8 cellular contexts compared by ENCODE assay signal in genomic region chr17:58005728-58006562, GRCh38. TPM values are rescaled to one million over a fixed set of nuclear protein-coding genes. Genes with fewer than 3 reads are reported as not detected.
DNase-seq lines count a peak whose midpoint lies in the region; ATAC-seq, FAIRE-seq and TF ChIP-seq lines count a peak whose summit lies in the region.

No MANE protein-coding gene starts in this region.

- dilution Hi-C loops in mammary epithelial cell (cut with HindIII; ENCODE audit: low sequenced_read_pairs): no loop called here

- H3K27ac ChIP-seq in A549: peak overlapping the region; percentile 95 to 97
- H3K27ac ChIP-seq in HUES48 (ENCODE audit: low read depth, low read length): peak overlapping the region; percentile 96
- H3K27ac ChIP-seq in mammary epithelial cell (ENCODE audit: insufficient read depth, low read depth, low read length): peak overlapping the region; percentile 96
- peak overlapping the region; percentile 99 for H3K27ac ChIP-seq in muscle layer of colon (ENCODE audit: low read depth, low read length)

- H3K4me2 ChIP-seq in A549 (peak overlapping the region; percentile 89), mammary epithelial cell (ENCODE audit: insufficient read depth, low read depth, low read length) (peak overlapping the region; percentile 98)

- peaks cover 51% of the 10 kb centered on the region for H3K4me1 ChIP-seq in A549
- H3K4me1 ChIP-seq in HUES48 (ENCODE audit: control insufficient read depth, insufficient read depth, low read length): peaks cover 28% of the 10 kb centered on the region
- H3K4me1 ChIP-seq in mammary epithelial cell (ENCODE audit: insufficient read depth, low read length): peaks cover 21% of the 10 kb centered on the region
- peaks cover 31% of the 10 kb centered on the region for H3K4me1 ChIP-seq in muscle layer of colon (ENCODE audit: insufficient read depth, low read length)

- in situ Hi-C loops in mammary epithelial cell (cut with MboI; ENCODE audit: low sequenced_read_pairs in 2 of 2): loop anchor here in 1 of 2 donors (10.0 kb wide), 1 partner anchor 89 kb away; no protein-coding TSS in a partner anchor

- 2% methylated on average over 36 of the region's 36 CpGs for WGBS in A549 (ENCODE audit: missing lambda C conversion rate)
- 2% methylated on average over 27 of the region's 36 CpGs for WGBS in mammary epithelial cell (ENCODE audit: low coverage, missing lambda C conversion rate)

- no peak for FAIRE-seq in A549 (lab: Jason Lieb, UNC)

- H2AFZ ChIP-seq in mammary epithelial cell (ENCODE audit: low read depth, low read length): no peak overlapping the region

- peak overlapping the region; percentile 71 for H3K4me3 ChIP-seq in A549
- H3K4me3 ChIP-seq in HUES48 (ENCODE audit: low read depth, low read length): peak overlapping the region; percentile 97
- H3K4me3 ChIP-seq in mammary epithelial cell (replicated peaks in 1 of 3; ENCODE audit: insufficient read depth in 1 of 3, low read depth in 2 of 3, low read length in 3 of 3): peak overlapping the region; percentile 78 to 97 (median 88)
- H3K4me3 ChIP-seq in muscle layer of colon (ENCODE audit: low read depth in 1 of 2, low read length in 2 of 2): peak overlapping the region; percentile 98 to 99

- TF ChIP-seq CTCF in A549 (IDR thresholded peaks at IDR 0.05) (no peak), mammary epithelial cell (conservative IDR thresholded peaks at IDR 0.05 in 1 of 2, IDR thresholded peaks at IDR 0.05 in 1 of 2; ENCODE audit: extremely low read depth in 1 of 2, insufficient read depth in 1 of 2, low read depth in 1 of 2, low read length in 2 of 2) (no peak)

- H3K79me2 ChIP-seq in mammary epithelial cell (ENCODE audit: insufficient read depth, low read length): peaks cover 68% of the 10 kb centered on the region

- peak in 1 of 2 experiments; percentile 6; a peak in 3 of 6 replicates for ATAC-seq in A549
- ATAC-seq in GM18907 (IDR thresholded peaks at IDR 0.05; ENCODE audit: unreplicated experiment): no peak

- DNase-seq in A549 (ENCODE audit: low read depth in 1 of 2, low spot score in 1 of 2) (no peak), mammary epithelial cell (no peak), NCI-H69 (lab: John Stamatoyannopoulos, UW) (no peak), NOMO-1 treated with DMSO at 0.1 percent for 48 hours (lab: John Stamatoyannopoulos, UW; ENCODE audit: unreplicated experiment) (no peak)
- no peak for DNase-seq in stimulated activated CD4-positive, alpha-beta T cell treated with anti-CD3 and anti-CD28 coated beads, Interleukin-12 subunit alpha, Interleukin-12 subunit beta, amount 100 ng/mL, for 4 hours

- H3K9ac ChIP-seq in HUES48 (ENCODE audit: low read depth, low read length): peak overlapping the region; percentile 100
- peak overlapping the region; percentile 99 for H3K9ac ChIP-seq in mammary epithelial cell (ENCODE audit: insufficient read depth, low read length)
- peak overlapping the region; percentile 100 for H3K9ac ChIP-seq in muscle layer of colon (ENCODE audit: low read length)

- TF ChIP-seq RAD21 in A549 (conservative IDR thresholded peaks at IDR 0.05 in 1 of 2, IDR thresholded peaks at IDR 0.05 in 1 of 2): no peak

- no TSS peak for BruUV-seq in mammary epithelial cell (replicated peaks; lab: Mats Ljungman, UMichigan)

- H3K9me3 ChIP-seq in A549: no peaks in the 10 kb centered on the region
- H3K9me3 ChIP-seq in HUES48 (ENCODE audit: control insufficient read depth, insufficient read depth, low read length): no peaks in the 10 kb centered on the region
- H3K9me3 ChIP-seq in mammary epithelial cell (replicated peaks; ENCODE audit: insufficient read depth, low read length): no peaks in the 10 kb centered on the region
- H3K9me3 ChIP-seq in muscle layer of colon (ENCODE audit: low read length): no peaks in the 10 kb centered on the region

- TF ChIP-seq POLR2A in A549 (IDR thresholded peaks at IDR 0.05; ENCODE audit: low read length): no peak

- POLR2A ChIA-PET in A549 (lab: Yijun Ruan, JAX): interaction anchor here (1.0 to 3.9 kb wide), 13 partner anchors 10 to 182 kb away, joined by 3 to 86 read pairs (median 10); partner anchors contain the start of genes CUEDC1, DYNLL2, MRPS23 and VEZF1

- CTCF ChIA-PET in A549 (lab: Yijun Ruan, JAX): interaction anchor here (0.8 to 26.3 kb wide), 7 partner anchors 10 to 173 kb away, joined by 3 to 1377 read pairs (median 9); partner anchors contain the start of gene MRPS23
- CTCF ChIA-PET in mammary epithelial cell (lab: Charles Lee; ENCODE audit: low non-redundant PET): no interaction called here

- intact Hi-C loops in mammary epithelial cell (cut with micrococcal nuclease): loop anchor here (2.0 kb wide), 1 partner anchor 107 kb away; no protein-coding TSS in a partner anchor

- H3K27me3 ChIP-seq in HUES48 (ENCODE audit: control insufficient read depth, insufficient read depth, low read length) (no peaks in the 10 kb centered on the region), mammary epithelial cell (ENCODE audit: insufficient read depth, low read length) (no peaks in the 10 kb centered on the region), muscle layer of colon (ENCODE audit: control insufficient read depth in 1 of 2, insufficient read depth in 2 of 2, low read length in 2 of 2) (no peaks in the 10 kb centered on the region)

- peaks cover 9% of the 10 kb centered on the region for H4K20me1 ChIP-seq in mammary epithelial cell (ENCODE audit: insufficient read depth, low read length)

- H3K36me3 ChIP-seq in HUES48 (ENCODE audit: control insufficient read depth, insufficient read depth, low read length): peaks cover 51% of the 10 kb centered on the region
- H3K36me3 ChIP-seq in mammary epithelial cell (ENCODE audit: insufficient read depth, low read length): peaks cover 41% of the 10 kb centered on the region
- H3K36me3 ChIP-seq in muscle layer of colon (ENCODE audit: insufficient read depth, low read length): peaks cover 38% of the 10 kb centered on the region

- no peak for TF ChIP-seq EP300 in A549 (IDR thresholded peaks at IDR 0.05)

TF ChIP-seq in A549, 52 proteins besides CTCF, POLR2A, EP300 and RAD21:
- TF ChIP-seq ESRRA (IDR thresholded peaks at IDR 0.05; ENCODE audit: borderline replicate concordance, low read length) (no peak), HOXB13 (CRISPR knock-in tag; IDR thresholded peaks at IDR 0.05; ENCODE audit: low read depth) (no peak), HDAC2 (IDR thresholded peaks at IDR 0.05) (no peak), MAX (IDR thresholded peaks at IDR 0.05) (0 out of 2 replicates have a peak, but pooled peaks have one; percentile 6)
- TF ChIP-seq, protein P1, sequence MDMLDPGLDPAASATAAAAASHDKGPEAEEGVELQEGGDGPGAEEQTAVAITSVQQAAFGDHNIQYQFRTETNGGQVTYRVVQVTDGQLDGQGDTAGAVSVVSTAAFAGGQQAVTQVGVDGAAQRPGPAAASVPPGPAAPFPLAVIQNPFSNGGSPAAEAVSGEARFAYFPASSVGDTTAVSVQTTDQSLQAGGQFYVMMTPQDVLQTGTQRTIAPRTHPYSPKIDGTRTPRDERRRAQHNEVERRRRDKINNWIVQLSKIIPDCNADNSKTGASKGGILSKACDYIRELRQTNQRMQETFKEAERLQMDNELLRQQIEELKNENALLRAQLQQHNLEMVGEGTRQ (IDR thresholded peaks at IDR 0.05): 0 out of 2 replicates have a peak, but pooled peaks have one; percentile 16

RNA-seq across cellular contexts. Expression of gene SRSF1, which starts 1.1 kb away (rescaled TPM):
- polyA plus RNA-seq in A549 (2011; rRNA removed): 332 and 490 TPM in 2 replicates
- polyA plus RNA-seq in A549 (2012; cell fraction: cytosol; rRNA removed): 272 and 316 TPM in 2 replicates
- 597 and 706 TPM in 2 replicates for polyA plus RNA-seq in A549 (2012; cell fraction: nucleus; rRNA removed)
- polyA plus RNA-seq in A549 (2017; fragmentation: RNase III; extraction: RNeasy Plus Mini Kit Qiagen cat#74134 plus additional on column Dnase treatment): 364 to 399 TPM (median 368 TPM) in 3 replicates
- polyA minus RNA-seq in A549 (2011; rRNA and poly(A)+ RNA removed): 330 and 342 TPM in 2 replicates
- 100 to 1,000 TPM; 197 to 238 TPM for total RNA-seq in mammary epithelial cell
- polyA plus RNA-seq in mammary epithelial cell: 137 TPM
- 258 TPM for polyA minus RNA-seq in mammary epithelial cell

RNA-seq across cellular contexts. Expression of gene VEZF1, which starts 17.9 kb away (rescaled TPM):
- polyA plus RNA-seq in A549 (2011; rRNA removed) (57.7 and 63.8 TPM in 2 replicates), A549 (2017; fragmentation: RNase III; extraction: RNeasy Plus Mini Kit Qiagen cat#74134 plus additional on column Dnase treatment) (48.1 to 55.5 TPM (median 50.3 TPM) in 3 replicates), mammary epithelial cell (17.6 TPM)
- 19.9 and 25.2 TPM in 2 replicates for polyA plus RNA-seq in A549 (2012; cell fraction: cytosol; rRNA removed)
- 12.5 and 13.7 TPM in 2 replicates for polyA plus RNA-seq in A549 (2012; cell fraction: nucleus; rRNA removed)
- 83.1 and 90.7 TPM in 2 replicates for polyA minus RNA-seq in A549 (2011; rRNA and poly(A)+ RNA removed)
- 10 to 100 TPM; 20.5 to 34.7 TPM for total RNA-seq in mammary epithelial cell
- polyA minus RNA-seq in mammary epithelial cell: 20.1 TPM

RNA-seq across cellular contexts. Expression of gene CUEDC1, which starts 50.7 kb away (rescaled TPM):
- polyA plus RNA-seq in A549 (2011; rRNA removed): 44.3 and 54.8 TPM in 2 replicates
- 47.9 and 48.0 TPM in 2 replicates for polyA plus RNA-seq in A549 (2012; cell fraction: cytosol; rRNA removed)
- 222 and 260 TPM in 2 replicates for polyA plus RNA-seq in A549 (2012; cell fraction: nucleus; rRNA removed)
- polyA plus RNA-seq in A549 (2017; fragmentation: RNase III; extraction: RNeasy Plus Mini Kit Qiagen cat#74134 plus additional on column Dnase treatment): 70.7 to 103 TPM (median 90.6 TPM) in 3 replicates
- polyA minus RNA-seq in A549 (2011; rRNA and poly(A)+ RNA removed): 20.1 and 41.6 TPM in 2 replicates
- total RNA-seq in mammary epithelial cell: 10 to 100 TPM in 1 of 2 donors, 1 to 10 TPM in 1; 1.8 to 14.4 TPM
- 9.2 TPM for polyA plus RNA-seq in mammary epithelial cell
- polyA minus RNA-seq in mammary epithelial cell: 22.4 TPM
